Comparison of ENCODE assay signal across 8 cellular contexts in the genomic region with DNA sequence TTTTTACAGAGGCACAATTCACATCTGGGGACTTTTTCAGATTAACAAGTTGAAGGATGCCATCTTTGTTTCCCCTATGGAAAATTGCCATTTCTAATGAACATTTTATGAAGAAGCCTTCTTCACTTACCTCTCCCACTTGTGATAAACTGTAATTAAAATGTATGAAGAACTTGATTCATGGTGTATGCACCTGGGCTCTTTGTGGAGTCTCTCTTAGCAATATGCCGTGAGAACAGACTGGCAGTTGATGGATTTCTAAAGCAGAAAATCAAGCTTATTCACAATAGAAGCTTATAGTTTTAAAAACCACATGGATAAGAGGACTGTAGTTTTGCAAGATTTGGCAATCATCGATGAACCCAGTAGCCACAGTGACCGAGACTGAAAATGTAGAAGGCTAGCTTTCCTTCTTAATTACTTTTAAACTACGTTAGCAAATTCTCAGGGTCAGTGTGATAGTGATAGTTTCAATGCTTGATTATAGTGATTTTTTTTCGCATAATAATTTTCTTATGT.
DNase-seq lines count a peak whose midpoint lies in the region; ATAC-seq and TF ChIP-seq lines count a peak whose summit lies in the region.

No MANE protein-coding gene starts in this region.

- no peaks in the 10 kb centered on the region for H4K20me1 ChIP-seq in Loucy (ENCODE audit: insufficient read depth, low read length, poor library complexity, severe bottlenecking)

- H3K4me2 ChIP-seq in Loucy (ENCODE audit: low read depth, low read length, poor library complexity, severe bottlenecking), result peak overlapping the region; percentile 78

- no peak for TF ChIP-seq POLR2A in esophagus squamous epithelium (IDR thresholded peaks at IDR 0.05)

- H3K9ac ChIP-seq in Loucy (ENCODE audit: low read depth, low read length, poor library complexity, severe bottlenecking), result peak overlapping the region; percentile 80

- H3K4me3 Mint-ChIP-seq in stimulated activated naive CD8-positive, alpha-beta T cell treated with anti-CD3 and anti-CD28 coated beads, Interleukin-15, Interleukin-2, amounts not matched to agents 100 ng/mL and 50 ng/mL, for 24 hours, result peak overlapping the region; percentile 6

- no peaks in the 10 kb centered on the region for H3K36me3 Mint-ChIP-seq in stimulated activated naive CD8-positive, alpha-beta T cell treated with anti-CD3 and anti-CD28 coated beads, Interleukin-15, Interleukin-2, amounts not matched to agents 100 ng/mL and 50 ng/mL, for 24 hours (ENCODE audit: low read depth)

- no peak overlapping the region for H2AFZ ChIP-seq in Loucy (ENCODE audit: low read length)

- peaks cover 11% of the 10 kb centered on the region for H3K9me3 Mint-ChIP-seq in stimulated activated naive CD8-positive, alpha-beta T cell treated with anti-CD3 and anti-CD28 coated beads, Interleukin-15, Interleukin-2, amounts not matched to agents 100 ng/mL and 50 ng/mL, for 24 hours

- H3K79me2 ChIP-seq in Loucy (ENCODE audit: insufficient read depth, low read length), result peaks cover 49% of the 10 kb centered on the region

- DNase-seq in stimulated activated naive CD8-positive, alpha-beta T cell treated with anti-CD3 and anti-CD28 coated beads, Interleukin-15, Interleukin-2, amounts not matched to agents 100 U/mL and 50 U/mL, for 24 hours, result no peak
- DNase-seq in esophagus squamous epithelium (lab: John Stamatoyannopoulos, UW) (no peak), NCI-H446 (lab: John Stamatoyannopoulos, UW) (no peak), C1 segment of cervical spinal cord (lab: John Stamatoyannopoulos, UW) (no peak), COLO829 (ENCODE audit: low spot score) (no peak), dermis blood vessel endothelial cell (no peak)

- peaks cover 34% of the 10 kb centered on the region for H3F3A ChIP-seq in Loucy (ENCODE audit: low read depth)

- peak overlapping the region in 3 of 4 donors; percentile 30 to 75 (median 61) for H3K27ac ChIP-seq in esophagus squamous epithelium

- no peak for ATAC-seq in stimulated activated naive CD8-positive, alpha-beta T cell treated with anti-CD3 and anti-CD28 coated beads, Interleukin-15, Interleukin-2, amounts not matched to agents 100 U/mL and 50 U/mL, for 24 hours

- H3K4me3 ChIP-seq in Loucy (ENCODE audit: low read length, poor library complexity, severe bottlenecking) (peak overlapping the region; percentile 64), esophagus squamous epithelium (no peak overlapping the region)

- no peaks in the 10 kb centered on the region for H3K27me3 ChIP-seq in Loucy (ENCODE audit: insufficient read depth, low read length, poor library complexity, severe bottlenecking)
- no peaks in the 10 kb centered on the region for H3K27me3 ChIP-seq in esophagus squamous epithelium

- no peaks in the 10 kb centered on the region for H3K27me3 Mint-ChIP-seq in stimulated activated naive CD8-positive, alpha-beta T cell treated with anti-CD3 and anti-CD28 coated beads, Interleukin-15, Interleukin-2, amounts not matched to agents 100 ng/mL and 50 ng/mL, for 24 hours

- H3K27ac Mint-ChIP-seq in stimulated activated naive CD8-positive, alpha-beta T cell treated with anti-CD3 and anti-CD28 coated beads, Interleukin-15, Interleukin-2, amounts not matched to agents 100 ng/mL and 50 ng/mL, for 24 hours, result peak overlapping the region; percentile 64

- 55 to 71% methylated on average over 5 of the region's 5 CpGs for WGBS in esophagus squamous epithelium, 2 donors

- peaks cover 36% of the 10 kb centered on the region for H3K4me1 Mint-ChIP-seq in stimulated activated naive CD8-positive, alpha-beta T cell treated with anti-CD3 and anti-CD28 coated beads, Interleukin-15, Interleukin-2, amounts not matched to agents 100 ng/mL and 50 ng/mL, for 24 hours (ENCODE audit: low read depth)

- peaks cover 80% of the 10 kb centered on the region for H3K4me1 ChIP-seq in Loucy (ENCODE audit: insufficient read depth, low read length, poor library complexity, severe bottlenecking)
- H3K4me1 ChIP-seq in esophagus squamous epithelium, result peaks cover 0 to 42% (median 12%) of the 10 kb centered on the region in 3 donors

- H3K9me2 ChIP-seq in Loucy (replicated peaks; ENCODE audit: low read depth, low read length), result no peaks in the 10 kb centered on the region

- no peak for TF ChIP-seq CTCF in Loucy (conservative IDR thresholded peaks at IDR 0.05; ENCODE audit: low read length)
- TF ChIP-seq CTCF in esophagus squamous epithelium (IDR thresholded peaks at IDR 0.05), result no peak

- intact Hi-C loops in esophagus squamous epithelium (cut with DNase I), result no loop called here

- H3K9me3 ChIP-seq in Loucy (ENCODE audit: insufficient read depth, low read depth, low read length) (peaks cover 8% of the 10 kb centered on the region), esophagus squamous epithelium (peaks cover 0 to 8% (median 0%) of the 10 kb centered on the region in 3 donors)

- peaks cover 41% of the 10 kb centered on the region for H3K36me3 ChIP-seq in Loucy (ENCODE audit: insufficient read depth, low read length)
- H3K36me3 ChIP-seq in esophagus squamous epithelium, result peaks cover 0 to 5% (median 0%) of the 10 kb centered on the region in 3 donors
